ENCODE assay signal across 23 cellular contexts in genomic region chr5:42923710-42924109, GRCh38.
"Had no signal": no experiment of that assay in that cellular context is flagged by ENCODE, and none has a peak within 500 bp of the region (broad histone marks: within the 10 kb centered on the region; RNA-seq: fewer than 3 reads in every experiment).

No MANE protein-coding gene starts in this region.

- H3K36me3 ChIP-seq: adrenal gland, Peyer's patch, SJCRH30 had no signal

- H3K27ac ChIP-seq: adrenal gland, KMS-11, Peyer's patch, RWPE1, SJCRH30 had no signal

- H3K4me1 ChIP-seq: adrenal gland, Peyer's patch had no signal

- H3K27me3 ChIP-seq: adrenal gland, Peyer's patch had no signal

- H3K9ac ChIP-seq: KMS-11, SK-N-SH had no signal

- DNase-seq: activated B cell treated with CpG ODN at 0.5 μM for 24 hours; activated CD4-positive, alpha-beta memory T cell treated with anti-CD3 and anti-CD28 coated beads for 36 hours; activated CD4-positive, alpha-beta T cell treated with anti-CD3 and anti-CD28 coated beads, Interleukin-2, amount 10 ng/mL, durations not matched to agents 7 days and 5 days; activated CD8-positive, alpha-beta memory T cell treated with anti-CD3 and anti-CD28 coated beads, Interleukin-2, amount 50 U/mL, for 4 hours; activated naive CD4-positive, alpha-beta T cell treated with anti-CD3 and anti-CD28 coated beads, Interleukin-2, amount 50 U/mL, for 16 hours; activated naive CD8-positive, alpha-beta T cell treated with anti-CD3 and anti-CD28 coated beads, Interleukin-2, amount 10 ng/mL, durations not matched to agents 7 days and 5 days; activated T-cell treated with anti-CD3 and anti-CD28 coated beads, Interleukin-2, amount 50 U/mL, for 72 hours; adrenal gland; anterior cingulate cortex; central memory CD4-positive, alpha-beta T cell; MM.1S; NCI-H1105; NCI-H1436; NCI-H1694 treated with DMSO at 0.1 percent for 48 hours; NCI-H2029 treated with DMSO at 0.1 percent for 48 hours; NCI-H345; NCI-H510A treated with DMSO at 0.1 percent for 48 hours; Peyer's patch; Right ventricle myocardium superior; SJCRH30; SK-N-SH had no signal

- H3K9me3 ChIP-seq: adrenal gland, Peyer's patch, SJCRH30, SK-N-SH had no signal

- H3K4me3 ChIP-seq: adrenal gland, Peyer's patch, SJCRH30 had no signal

- H3K4me2 ChIP-seq: KMS-11, SK-N-SH had no signal

- ATAC-seq: activated T-cell treated with anti-CD3 and anti-CD28 coated beads, Interleukin-2, amount 50 U/mL, for 72 hours had no signal
